ENCODE assay signal across 8 cellular contexts in the genomic region with DNA sequence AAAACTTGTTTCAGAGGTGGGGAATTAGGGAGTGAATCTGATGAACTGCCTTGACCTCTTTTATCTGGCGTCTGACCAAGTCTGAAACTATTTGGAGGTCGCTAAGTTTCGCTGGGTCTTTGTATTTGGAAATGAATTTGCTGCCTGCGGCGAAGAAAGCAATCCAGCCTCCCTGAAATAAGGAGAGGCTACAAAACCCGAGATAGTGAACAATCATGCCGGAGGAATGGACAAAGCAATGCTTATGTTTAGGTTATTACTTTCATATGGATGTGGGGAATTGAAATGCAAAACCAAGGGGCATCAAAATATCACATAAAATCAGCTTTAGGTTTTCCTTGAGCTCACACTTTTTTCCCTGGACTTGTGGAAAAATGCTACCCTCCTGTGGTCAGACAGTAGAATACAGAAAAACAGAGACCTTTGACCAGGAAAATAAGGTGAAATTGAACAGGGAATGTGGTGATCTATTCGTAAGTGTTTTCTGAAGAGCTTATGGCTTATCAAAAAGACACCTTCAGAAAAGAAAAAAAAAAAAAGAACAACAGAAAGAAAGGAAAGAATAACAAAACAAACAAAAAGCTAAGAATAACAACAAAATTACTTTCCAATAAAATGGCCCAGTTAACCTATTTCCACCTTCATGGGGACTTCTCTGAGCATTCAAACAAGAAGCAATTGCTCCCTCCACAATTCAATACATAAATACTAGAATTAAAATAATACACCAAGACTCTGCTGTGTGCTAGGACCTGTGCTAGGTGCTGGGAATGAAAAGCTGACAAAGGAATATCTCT.
A peak's percentile ranks its signal among the peaks of the same experiment; 100 is the strongest.
DNase-seq lines count a peak whose midpoint lies in the region; ATAC-seq, FAIRE-seq and TF ChIP-seq lines count a peak whose summit lies in the region.

No MANE protein-coding gene starts in this region.

- no TSS peak for BruUV-seq in K562 (replicated peaks; lab: Mats Ljungman, UMichigan)

- H4K20me1 ChIP-seq in K562 (replicated peaks; ENCODE audit: control insufficient read depth, insufficient read depth, low read length) = no peaks in the 10 kb centered on the region

- H3K27me3 ChIP-seq in K562 (ENCODE audit: control insufficient read depth in 2 of 2, insufficient read depth in 2 of 2, low read length in 2 of 2) (no peaks in the 10 kb centered on the region), right lobe of liver (no peaks in the 10 kb centered on the region)

- DNase-seq in SIG-M5 treated with dmso at 0.1 percent for 504 hours (lab: John Stamatoyannopoulos, UW; ENCODE audit: unreplicated experiment) (peak; percentile 47), SIG-M5 (lab: John Stamatoyannopoulos, UW) (no peak), NCI-H2196 treated with DMSO at 0.1 percent for 48 hours (lab: John Stamatoyannopoulos, UW; ENCODE audit: unreplicated experiment) (peak; percentile 52), K562 (ENCODE audit: extremely low read depth in 1 of 4, low spot score in 3 of 4) (peak in 3 of 4 experiments; percentile 10 to 13 (median 10)), right lobe of liver (no peak), COLO668 (lab: John Stamatoyannopoulos, UW; ENCODE audit: unreplicated experiment) (no peak)

- H3K4me3 ChIP-seq in K562 (no peak overlapping the region), right lobe of liver (no peak overlapping the region)

- ATAC-seq in K562 (no peak), right lobe of liver (peak; percentile 81 to 90 (median 85)), HG03460 (IDR thresholded peaks at IDR 0.05; ENCODE audit: unreplicated experiment) (no peak), GM18858 (IDR thresholded peaks at IDR 0.05; ENCODE audit: unreplicated experiment) (no peak)

- H3K9ac ChIP-seq in K562 (ENCODE audit: insufficient read depth in 1 of 2, low read depth in 2 of 2, low read length in 2 of 2) = no peak overlapping the region

- no peaks in the 10 kb centered on the region for H3K36me3 ChIP-seq in K562 (ENCODE audit: control insufficient read depth, insufficient read depth, low read length)
- no peaks in the 10 kb centered on the region for H3K36me3 ChIP-seq in right lobe of liver

- H3K4me2 ChIP-seq in K562 (ENCODE audit: insufficient read depth, low read length) = no peak overlapping the region

- CTCF ChIA-PET in K562 (lab: Yijun Ruan, JAX; ENCODE audit: low intra/inter-chr PET ratio) = interaction anchor here (0.7 kb wide), 1 partner anchor 1562 kb away, joined by 5 read pairs; no protein-coding TSS in a partner anchor

- no peaks in the 10 kb centered on the region for H3K9me1 ChIP-seq in K562 (ENCODE audit: control insufficient read depth, insufficient read depth, low read length)

- H3K4me1 ChIP-seq in K562 (replicated peaks in 1 of 2; ENCODE audit: control insufficient read depth in 2 of 2, insufficient read depth in 2 of 2, low read length in 2 of 2) = no peaks in the 10 kb centered on the region
- no peaks in the 10 kb centered on the region for H3K4me1 ChIP-seq in right lobe of liver

- no peak for TF ChIP-seq EP300 in K562 (IDR thresholded peaks at IDR 0.05; ENCODE audit: low read length)

- POLR2A ChIA-PET in K562 (lab: Yijun Ruan, JAX) = no interaction called here

- in situ Hi-C loops in K562 (cut with MboI) = no loop called here

- no peak overlapping the region for H2AFZ ChIP-seq in K562 (ENCODE audit: low read depth, low read length)

- peak in 1 of 2 experiments; percentile 49; a peak in 1 of 4 replicates for TF ChIP-seq RAD21 in K562 (CRISPR knock-in tag; conservative IDR thresholded peaks at IDR 0.05 in 1 of 2, IDR thresholded peaks at IDR 0.05 in 1 of 2)

- peak in 1 of 3 experiments; percentile 36; a peak in 3 of 6 replicates for TF ChIP-seq CTCF in K562 (IDR thresholded peaks at IDR 0.05 in 2 of 3, conservative IDR thresholded peaks at IDR 0.05 in 1 of 3; ENCODE audit: insufficient read depth in 2 of 3, low read depth in 1 of 3, low read length in 3 of 3)
- peak; percentile 63 to 71 (median 64) for TF ChIP-seq CTCF in right lobe of liver (IDR thresholded peaks at IDR 0.05)

- intact Hi-C loops in K562 (cut with micrococcal nuclease) = loop anchor here (5.0 kb wide), 2 partner anchors 121 to 1036 kb away; no protein-coding TSS in a partner anchor
- intact Hi-C loops in right lobe of liver (cut with DNase I) = loop anchor here in 1 of 2 donors (5.0 kb wide), 1 partner anchor 126 kb away; no protein-coding TSS in a partner anchor

- no peak for TF ChIP-seq POLR2A in K562 (conservative IDR thresholded peaks at IDR 0.05)
- TF ChIP-seq POLR2A in right lobe of liver (IDR thresholded peaks at IDR 0.05) = no peak

- no peaks in the 10 kb centered on the region for H3K79me2 ChIP-seq in K562 (ENCODE audit: control insufficient read depth, insufficient read depth, low read length)

- no peak for FAIRE-seq in K562 (lab: Jason Lieb, UNC)

- H3K9me3 ChIP-seq in K562 (replicated peaks; ENCODE audit: control insufficient read depth, insufficient read depth, low read depth, low read length) = no peaks in the 10 kb centered on the region
- H3K9me3 ChIP-seq in right lobe of liver = no peaks in the 10 kb centered on the region

- 2% methylated on average over 8 of the region's 8 CpGs for WGBS in K562 (ENCODE audit: insufficient coverage, low coverage, missing lambda C conversion rate)
- WGBS in right lobe of liver (ENCODE audit: insufficient coverage, low coverage, low lambda C conversion rate, missing lambda C conversion rate) = 26% methylated on average over 8 of the region's 8 CpGs

- H3K27ac ChIP-seq in K562 (ENCODE audit: extremely low read depth, low read depth, low read length) (no peak overlapping the region), right lobe of liver (no peak overlapping the region)

TF ChIP-seq in K562, 482 proteins besides CTCF, POLR2A, EP300 and RAD21 (continues in another document):
- TF ChIP-seq ZSCAN29 (IDR thresholded peaks at IDR 0.05) (no peak), ZKSCAN8 (CRISPR knock-in tag; IDR thresholded peaks at IDR 0.05) (no peak)

Comparison
In these comparisons a context has a peak if more than half of its experiments do, and no peak if none do; other contexts are left out.
1. DNase-seq: peak in SIG-M5 treated with dmso at 0.1 percent for 504 hours (single experiment), NCI-H2196 treated with DMSO at 0.1 percent for 48 hours (single experiment) and K562 (3 of 4); none in SIG-M5 (single experiment), right lobe of liver (0 of 3) and COLO668 (single experiment).
2. ATAC-seq: peak in right lobe of liver (4 of 4); none in K562 (single experiment), HG03460 (single experiment) and GM18858 (single experiment).